8 cellular contexts compared by ENCODE assay signal in genomic region chr6:2853766-2854393, GRCh38. TPM values are rescaled to one million over a fixed set of nuclear protein-coding genes. Genes with fewer than 3 reads are reported as not detected.
DNase-seq lines count a peak whose midpoint lies in the region; ATAC-seq and TF ChIP-seq lines count a peak whose summit lies in the region.

No MANE protein-coding gene starts in this region.

- H3K4me1 ChIP-seq in Loucy (ENCODE audit: insufficient read depth, low read length, poor library complexity, severe bottlenecking) (peaks cover 35% of the 10 kb centered on the region), colonic mucosa (no peaks in the 10 kb centered on the region)

- no peak for DNase-seq in colonic mucosa
- peak; percentile 65 for DNase-seq in medulla oblongata (ENCODE audit: extremely low spot score)
- DNase-seq in stimulated activated CD8-positive, alpha-beta memory T cell treated with anti-CD3 and anti-CD28 coated beads, Interleukin-2, amount 100 ng/mL, for 48 hours (ENCODE audit: low read depth in 2 of 2), result peak; percentile 71 to 85
- no peak for DNase-seq in glutamatergic neuron

- TF ChIP-seq POLR2A in GM15510 (IDR thresholded peaks at IDR 0.05; ENCODE audit: borderline replicate concordance, extremely low read depth, insufficient read length), result peak; percentile 4

- no peaks in the 10 kb centered on the region for H3K27me3 ChIP-seq in Loucy (ENCODE audit: insufficient read depth, low read length, poor library complexity, severe bottlenecking)
- H3K27me3 ChIP-seq in colonic mucosa, result no peaks in the 10 kb centered on the region

- H3K9ac ChIP-seq in Loucy (ENCODE audit: low read depth, low read length, poor library complexity, severe bottlenecking) (no peak overlapping the region), colonic mucosa (ENCODE audit: low read depth in 2 of 2, low read length in 2 of 2) (peak overlapping the region in 1 of 2 donors; percentile 65)

- no peaks in the 10 kb centered on the region for H3K79me2 ChIP-seq in Loucy (ENCODE audit: insufficient read depth, low read length)

- no peaks in the 10 kb centered on the region for H3K36me3 ChIP-seq in Loucy (ENCODE audit: insufficient read depth, low read length)
- H3K36me3 ChIP-seq in colonic mucosa, result no peaks in the 10 kb centered on the region

- peaks cover 4% of the 10 kb centered on the region for H3K9me3 Mint-ChIP-seq in glutamatergic neuron (ENCODE audit: unreplicated experiment)

- no peak overlapping the region for H3K4me3 ChIP-seq in Loucy (ENCODE audit: low read length, poor library complexity, severe bottlenecking)
- H3K4me3 ChIP-seq in colonic mucosa, result no peak overlapping the region

- peaks cover 5% of the 10 kb centered on the region for H3K4me1 Mint-ChIP-seq in glutamatergic neuron (ENCODE audit: low read depth, unreplicated experiment)

- no peaks in the 10 kb centered on the region for H4K20me1 ChIP-seq in Loucy (ENCODE audit: insufficient read depth, low read length, poor library complexity, severe bottlenecking)

- H3K9me3 ChIP-seq in Loucy (ENCODE audit: insufficient read depth, low read depth, low read length) (no peaks in the 10 kb centered on the region), colonic mucosa (no peaks in the 10 kb centered on the region)

- no peak overlapping the region; the same call in 1 of the 2 replicates for H2AFZ ChIP-seq in Loucy (ENCODE audit: low read length)

- peak; percentile 82 to 84 for ATAC-seq in activated CD4-positive, CD25-positive, alpha-beta regulatory T cell treated with anti-CD3 and anti-CD28 coated beads, Interleukin-2, amount 50 U/mL, for 24 hours
- no peak for ATAC-seq in HG03460 (IDR thresholded peaks at IDR 0.05; ENCODE audit: unreplicated experiment)

- no peaks in the 10 kb centered on the region for H3K9me2 ChIP-seq in Loucy (replicated peaks; ENCODE audit: low read depth, low read length)

- H3K27me3 Mint-ChIP-seq in glutamatergic neuron (ENCODE audit: unreplicated experiment), result no peaks in the 10 kb centered on the region

- no peaks in the 10 kb centered on the region for H3K36me3 Mint-ChIP-seq in glutamatergic neuron (ENCODE audit: unreplicated experiment)

- H3K4me3 Mint-ChIP-seq in glutamatergic neuron (ENCODE audit: unreplicated experiment), result no peak overlapping the region

- 0 out of 2 replicates have a peak, but pooled peaks cover 4% of the 10 kb centered on the region for H3F3A ChIP-seq in Loucy (ENCODE audit: low read depth)

- TF ChIP-seq CTCF in Loucy (conservative IDR thresholded peaks at IDR 0.05; ENCODE audit: low read length), result peak; percentile 59
- TF ChIP-seq CTCF in colonic mucosa (IDR thresholded peaks at IDR 0.05), result peak; percentile 24
- TF ChIP-seq CTCF in glutamatergic neuron (IDR thresholded peaks at IDR 0.05; ENCODE audit: partially characterized antibody, unreplicated experiment), result no peak

- H3K4me2 ChIP-seq in Loucy (ENCODE audit: low read depth, low read length, poor library complexity, severe bottlenecking), result no peak overlapping the region

- H3K27ac Mint-ChIP-seq in glutamatergic neuron (ENCODE audit: unreplicated experiment), result no peak overlapping the region

- H3K27ac ChIP-seq in colonic mucosa, result peak overlapping the region; percentile 42

- intact Hi-C loops in colonic mucosa (cut with DNase I), result loop anchor here (5.0 kb wide), 1 partner anchor 78 kb away; no protein-coding TSS in a partner anchor

RNA-seq across cellular contexts. Expression of gene SERPINB1, which starts 12.2 kb away (rescaled TPM):
- total RNA-seq in colonic mucosa, result 100 to 1,000 TPM; 135 to 173 TPM
- 8.2 TPM for total RNA-seq in glutamatergic neuron (ENCODE audit: unreplicated experiment)

RNA-seq across cellular contexts. Expression of gene SERPINB9, which starts 49.2 kb away (rescaled TPM):
- total RNA-seq in colonic mucosa (1 to 10 TPM; 5.5 to 6.5 TPM), glutamatergic neuron (ENCODE audit: unreplicated experiment) (23.8 TPM)

Comparison
In these comparisons a context has a peak if more than half of its experiments do, and no peak if none do; other contexts are left out.
1. DNase-seq: peak in medulla oblongata (single experiment) and stimulated activated CD8-positive, alpha-beta memory T cell treated with anti-CD3 and anti-CD28 coated beads, Interleukin-2, amount 100 ng/mL, for 48 hours (2 of 2); none in colonic mucosa (single experiment) and glutamatergic neuron (single experiment).
2. RNA of gene SERPINB1, which starts 12.2 kb away (total RNA-seq): 135 to 173 TPM in colonic mucosa; 8.2 TPM in glutamatergic neuron (single experiment); every median in the first group is over 10 times any median in the second.